Comparison of ENCODE assay signal across 1 cellular context in the genomic region with DNA sequence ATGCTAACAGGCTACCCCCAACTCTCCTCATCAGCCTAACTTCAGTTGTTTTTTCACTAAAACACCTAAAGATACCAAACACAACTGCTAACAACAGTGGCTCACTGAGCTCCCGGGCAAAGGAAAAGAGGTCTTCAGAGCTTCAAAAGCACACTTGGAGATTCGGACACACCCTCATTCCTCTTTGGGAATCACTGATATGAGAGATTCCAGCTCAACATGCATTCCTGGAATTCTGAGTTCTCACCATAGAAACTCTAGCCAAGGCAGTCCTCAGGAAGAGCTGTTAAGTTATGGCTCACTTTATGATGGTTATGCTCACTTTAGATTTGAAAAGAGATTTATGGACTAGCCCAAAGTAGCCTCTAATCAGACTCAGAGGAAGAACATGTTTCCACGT.
A peak's percentile ranks its signal among the peaks of the same experiment; 100 is the strongest.
TF ChIP-seq lines count a peak whose summit lies in the region.

No MANE protein-coding gene starts in this region.

TF ChIP-seq in GM23338, 12 proteins besides CTCF, POLR2A, EP300 and RAD21:
- TF ChIP-seq, protein P1, sequence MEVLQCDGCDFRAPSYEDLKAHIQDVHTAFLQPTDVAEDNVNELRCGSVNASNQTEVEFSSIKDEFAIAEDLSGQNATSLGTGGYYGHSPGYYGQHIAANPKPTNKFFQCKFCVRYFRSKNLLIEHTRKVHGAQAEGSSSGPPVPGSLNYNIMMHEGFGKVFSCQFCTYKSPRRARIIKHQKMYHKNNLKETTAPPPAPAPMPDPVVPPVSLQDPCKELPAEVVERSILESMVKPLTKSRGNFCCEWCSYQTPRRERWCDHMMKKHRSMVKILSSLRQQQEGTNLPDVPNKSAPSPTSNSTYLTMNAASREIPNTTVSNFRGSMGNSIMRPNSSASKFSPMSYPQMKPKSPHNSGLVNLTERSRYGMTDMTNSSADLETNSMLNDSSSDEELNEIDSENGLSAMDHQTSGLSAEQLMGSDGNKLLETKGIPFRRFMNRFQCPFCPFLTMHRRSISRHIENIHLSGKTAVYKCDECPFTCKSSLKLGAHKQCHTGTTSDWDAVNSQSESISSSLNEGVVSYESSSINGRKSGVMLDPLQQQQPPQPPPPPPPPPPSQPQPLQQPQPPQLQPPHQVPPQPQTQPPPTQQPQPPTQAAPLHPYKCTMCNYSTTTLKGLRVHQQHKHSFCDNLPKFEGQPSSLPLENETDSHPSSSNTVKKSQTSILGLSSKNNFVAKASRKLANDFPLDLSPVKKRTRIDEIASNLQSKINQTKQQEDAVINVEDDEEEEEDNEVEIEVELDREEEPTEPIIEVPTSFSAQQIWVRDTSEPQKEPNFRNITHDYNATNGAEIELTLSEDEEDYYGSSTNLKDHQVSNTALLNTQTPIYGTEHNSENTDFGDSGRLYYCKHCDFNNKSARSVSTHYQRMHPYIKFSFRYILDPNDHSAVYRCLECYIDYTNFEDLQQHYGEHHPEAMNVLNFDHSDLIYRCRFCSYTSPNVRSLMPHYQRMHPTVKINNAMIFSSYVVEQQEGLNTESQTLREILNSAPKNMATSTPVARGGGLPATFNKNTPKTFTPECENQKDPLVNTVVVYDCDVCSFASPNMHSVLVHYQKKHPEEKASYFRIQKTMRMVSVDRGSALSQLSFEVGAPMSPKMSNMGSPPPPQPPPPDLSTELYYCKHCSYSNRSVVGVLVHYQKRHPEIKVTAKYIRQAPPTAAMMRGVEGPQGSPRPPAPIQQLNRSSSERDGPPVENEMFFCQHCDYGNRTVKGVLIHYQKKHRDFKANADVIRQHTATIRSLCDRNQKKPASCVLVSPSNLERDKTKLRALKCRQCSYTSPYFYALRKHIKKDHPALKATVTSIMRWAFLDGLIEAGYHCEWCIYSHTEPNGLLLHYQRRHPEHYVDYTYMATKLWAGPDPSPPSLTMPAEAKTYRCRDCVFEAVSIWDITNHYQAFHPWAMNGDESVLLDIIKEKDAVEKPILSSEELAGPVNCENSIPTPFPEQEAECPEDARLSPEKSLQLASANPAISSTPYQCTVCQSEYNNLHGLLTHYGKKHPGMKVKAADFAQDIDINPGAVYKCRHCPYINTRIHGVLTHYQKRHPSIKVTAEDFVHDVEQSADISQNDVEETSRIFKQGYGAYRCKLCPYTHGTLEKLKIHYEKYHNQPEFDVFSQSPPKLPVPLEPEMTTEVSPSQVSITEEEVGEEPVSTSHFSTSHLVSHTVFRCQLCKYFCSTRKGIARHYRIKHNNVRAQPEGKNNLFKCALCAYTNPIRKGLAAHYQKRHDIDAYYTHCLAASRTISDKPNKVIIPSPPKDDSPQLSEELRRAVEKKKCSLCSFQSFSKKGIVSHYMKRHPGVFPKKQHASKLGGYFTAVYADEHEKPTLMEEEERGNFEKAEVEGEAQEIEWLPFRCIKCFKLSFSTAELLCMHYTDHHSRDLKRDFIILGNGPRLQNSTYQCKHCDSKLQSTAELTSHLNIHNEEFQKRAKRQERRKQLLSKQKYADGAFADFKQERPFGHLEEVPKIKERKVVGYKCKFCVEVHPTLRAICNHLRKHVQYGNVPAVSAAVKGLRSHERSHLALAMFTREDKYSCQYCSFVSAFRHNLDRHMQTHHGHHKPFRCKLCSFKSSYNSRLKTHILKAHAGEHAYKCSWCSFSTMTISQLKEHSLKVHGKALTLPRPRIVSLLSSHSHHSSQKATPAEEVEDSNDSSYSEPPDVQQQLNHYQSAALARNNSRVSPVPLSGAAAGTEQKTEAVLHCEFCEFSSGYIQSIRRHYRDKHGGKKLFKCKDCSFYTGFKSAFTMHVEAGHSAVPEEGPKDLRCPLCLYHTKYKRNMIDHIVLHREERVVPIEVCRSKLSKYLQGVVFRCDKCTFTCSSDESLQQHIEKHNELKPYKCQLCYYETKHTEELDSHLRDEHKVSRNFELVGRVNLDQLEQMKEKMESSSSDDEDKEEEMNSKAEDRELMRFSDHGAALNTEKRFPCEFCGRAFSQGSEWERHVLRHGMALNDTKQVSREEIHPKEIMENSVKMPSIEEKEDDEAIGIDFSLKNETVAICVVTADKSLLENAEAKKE (CRISPR knock-in tag; IDR thresholded peaks at IDR 0.05) = 0 out of 2 replicates have a peak, but pooled peaks have one; percentile 4
- no peak for TF ChIP-seq CREB1 (CRISPR knock-in tag; IDR thresholded peaks at IDR 0.05; ENCODE audit: low read depth)
